Comparison of ENCODE assay signal across 1 cellular context in the genomic region with DNA sequence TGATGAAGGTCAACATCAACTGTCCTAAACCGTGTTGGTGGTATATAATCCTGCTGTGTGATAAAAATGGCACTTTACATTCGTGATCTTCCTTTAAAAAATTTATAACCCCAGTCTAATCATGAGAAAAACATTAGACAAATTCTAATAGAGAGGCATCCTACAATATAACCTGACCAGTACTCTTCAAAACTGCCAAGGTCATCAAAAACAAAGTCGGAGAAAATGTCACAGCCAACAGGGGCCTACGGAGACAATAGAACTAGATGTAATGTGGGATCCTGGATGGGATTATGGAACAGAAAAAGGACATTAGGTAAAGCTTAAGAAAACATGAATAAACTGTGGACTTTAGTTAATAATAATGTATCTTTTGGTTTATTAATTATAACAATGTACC.
TF ChIP-seq lines count a peak whose summit lies in the region.

No MANE protein-coding gene starts in this region.

TF ChIP-seq in HepG2, 621 proteins besides CTCF, POLR2A, EP300 and RAD21 (continued from another document):
- TF ChIP-seq, protein P1, sequence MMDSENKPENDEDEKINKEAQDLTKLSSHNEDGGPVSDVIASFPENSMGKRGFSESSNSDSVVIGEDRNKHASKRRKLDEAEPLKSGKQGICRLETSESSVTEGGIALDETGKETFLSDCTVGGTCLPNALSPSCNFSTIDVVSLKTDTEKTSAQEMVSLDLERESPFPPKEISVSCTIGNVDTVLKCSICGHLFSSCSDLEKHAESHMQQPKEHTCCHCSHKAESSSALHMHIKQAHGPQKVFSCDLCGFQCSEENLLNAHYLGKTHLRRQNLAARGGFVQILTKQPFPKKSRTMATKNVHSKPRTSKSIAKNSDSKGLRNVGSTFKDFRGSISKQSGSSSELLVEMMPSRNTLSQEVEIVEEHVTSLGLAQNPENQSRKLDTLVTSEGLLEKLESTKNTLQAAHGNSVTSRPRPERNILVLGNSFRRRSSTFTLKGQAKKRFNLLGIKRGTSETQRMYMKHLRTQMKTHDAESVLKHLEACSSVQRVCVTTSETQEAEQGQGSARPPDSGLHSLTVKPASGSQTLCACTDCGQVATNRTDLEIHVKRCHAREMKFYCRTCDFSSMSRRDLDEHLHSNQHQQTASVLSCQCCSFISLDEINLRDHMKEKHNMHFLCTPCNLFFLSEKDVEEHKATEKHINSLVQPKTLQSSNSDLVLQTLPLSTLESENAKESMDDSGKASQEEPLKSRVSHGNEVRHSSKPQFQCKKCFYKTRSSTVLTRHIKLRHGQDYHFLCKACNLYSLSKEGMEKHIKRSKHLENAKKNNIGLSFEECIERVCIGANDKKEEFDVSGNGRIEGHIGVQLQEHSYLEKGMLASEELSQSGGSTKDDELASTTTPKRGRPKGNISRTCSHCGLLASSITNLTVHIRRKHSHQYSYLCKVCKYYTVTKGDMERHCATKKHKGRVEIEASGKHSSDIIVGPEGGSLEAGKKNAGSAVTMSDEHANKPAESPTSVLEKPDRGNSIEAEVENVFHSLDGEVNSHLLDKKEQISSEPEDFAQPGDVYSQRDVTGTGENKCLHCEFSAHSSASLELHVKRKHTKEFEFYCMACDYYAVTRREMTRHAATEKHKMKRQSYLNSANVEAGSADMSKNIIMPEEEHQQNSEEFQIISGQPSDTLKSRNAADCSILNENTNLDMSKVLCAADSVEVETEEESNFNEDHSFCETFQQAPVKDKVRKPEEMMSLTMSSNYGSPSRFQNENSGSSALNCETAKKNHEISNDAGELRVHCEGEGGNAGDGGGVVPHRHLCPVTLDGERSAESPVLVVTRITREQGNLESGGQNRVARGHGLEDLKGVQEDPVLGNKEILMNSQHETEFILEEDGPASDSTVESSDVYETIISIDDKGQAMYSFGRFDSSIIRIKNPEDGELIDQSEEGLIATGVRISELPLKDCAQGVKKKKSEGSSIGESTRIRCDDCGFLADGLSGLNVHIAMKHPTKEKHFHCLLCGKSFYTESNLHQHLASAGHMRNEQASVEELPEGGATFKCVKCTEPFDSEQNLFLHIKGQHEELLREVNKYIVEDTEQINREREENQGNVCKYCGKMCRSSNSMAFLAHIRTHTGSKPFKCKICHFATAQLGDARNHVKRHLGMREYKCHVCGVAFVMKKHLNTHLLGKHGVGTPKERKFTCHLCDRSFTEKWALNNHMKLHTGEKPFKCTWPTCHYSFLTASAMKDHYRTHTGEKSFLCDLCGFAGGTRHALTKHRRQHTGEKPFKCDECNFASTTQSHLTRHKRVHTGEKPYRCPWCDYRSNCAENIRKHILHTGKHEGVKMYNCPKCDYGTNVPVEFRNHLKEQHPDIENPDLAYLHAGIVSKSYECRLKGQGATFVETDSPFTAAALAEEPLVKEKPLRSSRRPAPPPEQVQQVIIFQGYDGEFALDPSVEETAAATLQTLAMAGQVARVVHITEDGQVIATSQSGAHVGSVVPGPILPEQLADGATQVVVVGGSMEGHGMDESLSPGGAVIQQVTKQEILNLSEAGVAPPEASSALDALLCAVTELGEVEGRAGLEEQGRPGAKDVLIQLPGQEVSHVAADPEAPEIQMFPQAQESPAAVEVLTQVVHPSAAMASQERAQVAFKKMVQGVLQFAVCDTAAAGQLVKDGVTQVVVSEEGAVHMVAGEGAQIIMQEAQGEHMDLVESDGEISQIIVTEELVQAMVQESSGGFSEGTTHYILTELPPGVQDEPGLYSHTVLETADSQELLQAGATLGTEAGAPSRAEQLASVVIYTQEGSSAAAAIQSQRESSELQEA (CRISPR knock-in tag; IDR thresholded peaks at IDR 0.05; ENCODE audit: not compliant biosample characterization), result no peak
- TF ChIP-seq YEATS4 (CRISPR knock-in tag; IDR thresholded peaks at IDR 0.05; ENCODE audit: borderline replicate concordance), result no peak
